In the genomic region with DNA sequence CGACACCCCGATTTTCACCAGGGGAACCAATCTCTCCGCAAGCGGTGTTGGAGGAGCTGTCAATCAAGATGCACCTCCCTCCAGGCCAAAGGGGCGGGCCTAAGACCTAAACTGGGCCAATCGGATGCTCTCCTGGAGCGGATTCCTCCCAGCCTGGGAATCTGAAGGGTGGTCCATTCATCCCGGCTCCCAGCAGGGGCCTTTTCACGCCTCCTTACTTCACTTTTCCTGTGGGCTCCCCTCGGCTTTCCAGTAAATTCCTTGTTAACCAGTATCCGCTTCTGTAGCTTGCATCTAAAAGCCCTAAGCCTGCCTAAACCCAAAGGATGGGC, we compare ENCODE assay signal across 16 cellular contexts. TPM values are rescaled to one million over a fixed set of nuclear protein-coding genes. Genes with fewer than 3 reads are reported as not detected.
DNase-seq lines count a peak whose midpoint lies in the region; ATAC-seq, FAIRE-seq and TF ChIP-seq lines count a peak whose summit lies in the region.
"Had no signal": no experiment of that assay in that cellular context is flagged by ENCODE, and none has a peak within 500 bp of the region (broad histone marks: within the 10 kb centered on the region; RNA-seq: fewer than 3 reads in every experiment).

No MANE protein-coding gene starts in this region.

- H3K36me3 ChIP-seq in GM12878 (ENCODE audit: control insufficient read depth in 2 of 2, insufficient read depth in 2 of 2, low read length in 1 of 2) (no peaks in the 10 kb centered on the region), lower lobe of right lung (no peaks in the 10 kb centered on the region)

- TF ChIP-seq CTCF in HL-60 (IDR thresholded peaks at IDR 0.05; ENCODE audit: insufficient read depth, low read length): no peak
- no peak for TF ChIP-seq CTCF in GM12878 (IDR thresholded peaks at IDR 0.05 in 2 of 3, conservative IDR thresholded peaks at IDR 0.05 in 1 of 3; ENCODE audit: control insufficient read depth in 2 of 3, extremely low read depth in 1 of 3, insufficient read depth in 1 of 3, low read depth in 3 of 3, low read length in 3 of 3)
- no peak for TF ChIP-seq CTCF in lower lobe of right lung (IDR thresholded peaks at IDR 0.05)

- ATAC-seq in GM12878 (no peak), lower lobe of right lung (peak; percentile 26 to 63), GM19455 (IDR thresholded peaks at IDR 0.05; ENCODE audit: unreplicated experiment) (no peak)
- ATAC-seq in stimulated activated effector memory CD8-positive, alpha-beta T cell treated with anti-CD3 and anti-CD28 coated beads, Interleukin-12 subunit alpha, Interleukin-12 subunit beta, amount 100 ng/mL, for 72 hours: no peak
- ATAC-seq: natural killer cell had no signal

- in situ Hi-C loops in GM12878 (cut with MboI): no loop called here

- intact Hi-C loops in GM12878 (cut with micrococcal nuclease; ENCODE audit: unreplicated experiment): loop anchor here (2.0 kb wide), 1 partner anchor 23 kb away; no protein-coding TSS in a partner anchor
- intact Hi-C loops in lower lobe of right lung (cut with DNase I): no loop called here

- CTCF ChIA-PET in GM12878 (lab: Yijun Ruan, JAX): no interaction called here

- DNase-seq in AML-193 (lab: John Stamatoyannopoulos, UW) (peak; percentile 69 to 74), HL-60 (ENCODE audit: low read depth in 1 of 2, low spot score in 1 of 2) (peak; percentile 58 to 78), GM12878 (ENCODE audit: low read depth, low spot score) (no peak), lower lobe of right lung (no peak), medulla oblongata (ENCODE audit: extremely low spot score) (no peak)
- DNase-seq in activated effector memory CD4-positive, alpha-beta T cell treated with Interleukin-2 at 50 U/mL for 16 hours: no peak
- no peak for DNase-seq in stimulated activated effector memory CD8-positive, alpha-beta T cell treated with anti-CD3 and anti-CD28 coated beads, Interleukin-12 subunit alpha, Interleukin-12 subunit beta, amount 100 ng/mL, for 72 hours (ENCODE audit: low spot score in 2 of 2)
- DNase-seq: CD8-positive, alpha-beta memory T cell; natural killer cell; NCI-H345; stimulated activated CD4-positive, alpha-beta T cell treated with anti-CD3 and anti-CD28 coated beads, Interleukin-12 subunit alpha, Interleukin-12 subunit beta, amount 100 ng/mL, for 4 hours had no signal

- H3K4me3 ChIP-seq in HL-60 (replicated peaks; ENCODE audit: insufficient read depth, low read length) (no peak overlapping the region), GM12878 (no peak overlapping the region), lower lobe of right lung (no peak overlapping the region)
- H3K4me3 ChIP-seq: SK-N-MC had no signal

- H3K79me2 ChIP-seq in GM12878 (ENCODE audit: control insufficient read depth, insufficient read depth, low read length): no peaks in the 10 kb centered on the region

- peaks cover 15% of the 10 kb centered on the region for H3K4me1 ChIP-seq in GM12878 (ENCODE audit: control insufficient read depth, insufficient read depth, low read length)
- H3K4me1 ChIP-seq in lower lobe of right lung: no peaks in the 10 kb centered on the region

- H3K9ac ChIP-seq in GM12878 (ENCODE audit: control insufficient read depth, insufficient read depth, low read length): no peak overlapping the region

- no peak overlapping the region for H3K4me3 Mint-ChIP-seq in stimulated activated effector memory CD8-positive, alpha-beta T cell treated with anti-CD3 and anti-CD28 coated beads, Interleukin-12 subunit alpha, Interleukin-12 subunit beta, amount 100 ng/mL, for 72 hours
- H3K4me3 Mint-ChIP-seq: natural killer cell had no signal

- no peaks in the 10 kb centered on the region; the same call in 1 of the 2 replicates for H4K20me1 ChIP-seq in GM12878 (ENCODE audit: control insufficient read depth, insufficient read depth)

- no peaks in the 10 kb centered on the region for H3K27me3 ChIP-seq in HL-60 (ENCODE audit: insufficient read depth, poor library complexity, severe bottlenecking)
- H3K27me3 ChIP-seq in GM12878 (replicated peaks in 1 of 2; ENCODE audit: control insufficient read depth in 2 of 2, insufficient read depth in 2 of 2, low read length in 1 of 2): no peaks in the 10 kb centered on the region
- H3K27me3 ChIP-seq in lower lobe of right lung (ENCODE audit: low read depth): no peaks in the 10 kb centered on the region

- RAD21 ChIA-PET in GM12878 (lab: Charles Lee; ENCODE audit: unreplicated experiment): no interaction called here

- 75% methylated on average over 11 of the region's 11 CpGs for WGBS in GM12878 (ENCODE audit: insufficient coverage, insufficient replicate concordance, low lambda C conversion rate, missing lambda C conversion rate)

- BruUV-seq in GM12878 (replicated peaks; lab: Mats Ljungman, UMichigan): no TSS peak

- TF ChIP-seq EP300 in GM12878 (IDR thresholded peaks at IDR 0.05; ENCODE audit: borderline replicate concordance in 1 of 2, control insufficient read depth in 1 of 2, low read depth in 2 of 2, low read length in 2 of 2): no peak

- POLR2A ChIA-PET in GM12878 (lab: Charles Lee): no interaction called here

- H3K4me2 ChIP-seq in GM12878 (ENCODE audit: control insufficient read depth, insufficient read depth): no peak overlapping the region

- H3K27ac ChIP-seq in HL-60 (replicated peaks) (peak overlapping the region; percentile 94), GM12878 (ENCODE audit: control insufficient read depth, insufficient read depth) (no peak overlapping the region), lower lobe of right lung (no peak overlapping the region)
- H3K27ac ChIP-seq: SK-N-MC had no signal

- H3K36me3 Mint-ChIP-seq in stimulated activated effector memory CD8-positive, alpha-beta T cell treated with anti-CD3 and anti-CD28 coated beads, Interleukin-12 subunit alpha, Interleukin-12 subunit beta, amount 100 ng/mL, for 72 hours: no peaks in the 10 kb centered on the region
- H3K36me3 Mint-ChIP-seq: CD8-positive, alpha-beta memory T cell; natural killer cell had no signal

- no peak overlapping the region for H2AFZ ChIP-seq in GM12878 (ENCODE audit: control insufficient read depth, low read depth, low read length)

- H3K9me3 ChIP-seq in GM12878 (replicated peaks; ENCODE audit: control insufficient read depth, insufficient read depth, low read length) (no peaks in the 10 kb centered on the region; the same call in 2 of the 3 replicates), lower lobe of right lung (no peaks in the 10 kb centered on the region)

- SMC1A ChIA-PET in GM12878 (lab: Charles Lee; ENCODE audit: uncharacterized antibody, unreplicated experiment): no interaction called here

- H3K27ac Mint-ChIP-seq in stimulated activated effector memory CD8-positive, alpha-beta T cell treated with anti-CD3 and anti-CD28 coated beads, Interleukin-12 subunit alpha, Interleukin-12 subunit beta, amount 100 ng/mL, for 72 hours: no peak overlapping the region
- H3K27ac Mint-ChIP-seq: natural killer cell had no signal

- H3K4me1 Mint-ChIP-seq in stimulated activated effector memory CD8-positive, alpha-beta T cell treated with anti-CD3 and anti-CD28 coated beads, Interleukin-12 subunit alpha, Interleukin-12 subunit beta, amount 100 ng/mL, for 72 hours: peaks cover 18% of the 10 kb centered on the region

- TF ChIP-seq POLR2A in GM12878 (IDR thresholded peaks at IDR 0.05; ENCODE audit: low read depth, low read length): no peak

- no peak for TF ChIP-seq RAD21 in GM12878 (IDR thresholded peaks at IDR 0.05; ENCODE audit: insufficient read depth, low read depth, low read length)

- H3K9me3 Mint-ChIP-seq in stimulated activated effector memory CD8-positive, alpha-beta T cell treated with anti-CD3 and anti-CD28 coated beads, Interleukin-12 subunit alpha, Interleukin-12 subunit beta, amount 100 ng/mL, for 72 hours: no peaks in the 10 kb centered on the region
- H3K9me3 Mint-ChIP-seq: CD8-positive, alpha-beta memory T cell; natural killer cell had no signal

- no peak for FAIRE-seq in GM12878 (lab: Jason Lieb, UNC)
- FAIRE-seq: bronchial epithelial cell, H54, islet of Langerhans had no signal

RNA-seq across cellular contexts. Expression of gene C16orf74, which starts 17.1 kb away (rescaled TPM):
- 5.8 and 6.9 TPM in 2 replicates for total RNA-seq in GM12878 (2013; cell fraction: nucleolus; rRNA removed)
- total RNA-seq in GM12878 (2014; rRNA removed): 9.3 and 9.8 TPM in 2 replicates
- total RNA-seq in GM12878 (2014; rRNA removed; fragmentation: Illumina TruSeq; extraction: Trizol): 6.8 and 7.7 TPM in 2 replicates
- total RNA-seq in GM12878 (2021): 12.8 and 13.1 TPM in 2 replicates
- 2.1 TPM for polyA plus RNA-seq in GM12878 (2011; ENCODE audit: low read depth)
- 0.17 and 0.23 TPM in 2 replicates for polyA plus RNA-seq in GM12878 (2011; rRNA removed)
- polyA plus RNA-seq in GM12878 (2011; cell fraction: cytosol; rRNA removed): 0.74 and 0.85 TPM in 2 replicates
- 0.30 and 0.41 TPM in 2 replicates for polyA plus RNA-seq in GM12878 (2011; cell fraction: nucleus; rRNA removed)
- 5.9 and 8.1 TPM in 2 replicates for polyA plus RNA-seq in GM12878 (2012)
- polyA plus RNA-seq in GM12878 (2014; fragmentation: Illumina TruSeq; extraction: Trizol): 1.6 and 5.8 TPM in 2 replicates
- 1 to 10 TPM in 1 of 2 experiments, under 1 TPM in 1; 0.72 to 2.5 TPM for polyA plus RNA-seq in GM12878 (2014; fragmentation: Nextera tagmentation; extraction: Ambion mirVana)
- 17.5 and 20.1 TPM in 2 replicates for polyA plus RNA-seq in GM12878 (2014; rRNA removed)
- polyA plus RNA-seq in GM12878 (2016; fragmentation: Nextera tagmentation; extraction: Ambion mirVana): 1 to 10 TPM; 5.7 to 7.9 TPM
- polyA minus RNA-seq in GM12878 (2011; rRNA and poly(A)+ RNA removed): not detected in 2 replicates
- not detected in 2 replicates for polyA minus RNA-seq in GM12878 (2011; cell fraction: cytosol; rRNA and poly(A)+ RNA removed)
- polyA minus RNA-seq in GM12878 (2011; cell fraction: nucleus; rRNA and poly(A)+ RNA removed): not detected in 2 replicates
- 1.5 TPM for total RNA-seq in lower lobe of right lung

RNA-seq across cellular contexts. Expression of gene GINS2, which starts 45.1 kb away (rescaled TPM):
- 18.0 and 20.1 TPM in 2 replicates for total RNA-seq in GM12878 (2013; cell fraction: nucleolus; rRNA removed)
- total RNA-seq in GM12878 (2014; rRNA removed) (42.7 and 46.4 TPM in 2 replicates), GM12878 (2014; rRNA removed; fragmentation: Illumina TruSeq; extraction: Trizol) (43.5 and 45.4 TPM in 2 replicates), GM12878 (2021) (61.2 and 67.9 TPM in 2 replicates), lower lobe of right lung (1.1 TPM)
- 15.7 TPM for polyA plus RNA-seq in GM12878 (2011; ENCODE audit: low read depth)
- polyA plus RNA-seq in GM12878 (2011; rRNA removed) (52.8 and 68.5 TPM in 2 replicates), GM12878 (2014; fragmentation: Illumina TruSeq; extraction: Trizol) (48.8 and 55.5 TPM in 2 replicates), GM12878 (2014; fragmentation: Nextera tagmentation; extraction: Ambion mirVana) (10 to 100 TPM; 69.4 to 90.8 TPM), GM12878 (2014; rRNA removed) (41.4 and 45.2 TPM in 2 replicates), GM12878 (2016; fragmentation: Nextera tagmentation; extraction: Ambion mirVana) (10 to 100 TPM; 74.0 to 74.9 TPM)
- polyA plus RNA-seq in GM12878 (2011; cell fraction: cytosol; rRNA removed): 47.5 and 48.9 TPM in 2 replicates
- polyA plus RNA-seq in GM12878 (2011; cell fraction: nucleus; rRNA removed): 25.6 and 26.6 TPM in 2 replicates
- 17.7 and 21.8 TPM in 2 replicates for polyA plus RNA-seq in GM12878 (2012)
- 22.9 and 26.8 TPM in 2 replicates for polyA minus RNA-seq in GM12878 (2011; rRNA and poly(A)+ RNA removed)
- 10.2 and 13.0 TPM in 2 replicates for polyA minus RNA-seq in GM12878 (2011; cell fraction: cytosol; rRNA and poly(A)+ RNA removed)
- polyA minus RNA-seq in GM12878 (2011; cell fraction: nucleus; rRNA and poly(A)+ RNA removed): 9.3 and 10.8 TPM in 2 replicates

Comparison
In these comparisons a context has a peak if more than half of its experiments do, and no peak if none do; other contexts are left out.
1. DNase-seq: peak in AML-193 (2 of 2) and HL-60 (2 of 2); none in GM12878 (single experiment), lower lobe of right lung (single experiment), activated effector memory CD4-positive, alpha-beta T cell treated with Interleukin-2 at 50 U/mL for 16 hours (single experiment), medulla oblongata (single experiment) and stimulated activated effector memory CD8-positive, alpha-beta T cell treated with anti-CD3 and anti-CD28 coated beads, Interleukin-12 subunit alpha, Interleukin-12 subunit beta, amount 100 ng/mL, for 72 hours (0 of 2).
2. ATAC-seq: peak in lower lobe of right lung (2 of 2); none in GM12878 (single experiment), GM19455 (single experiment) and stimulated activated effector memory CD8-positive, alpha-beta T cell treated with anti-CD3 and anti-CD28 coated beads, Interleukin-12 subunit alpha, Interleukin-12 subunit beta, amount 100 ng/mL, for 72 hours (single experiment).